Comparison of ENCODE assay signal across 12 cellular contexts in the genomic region with DNA sequence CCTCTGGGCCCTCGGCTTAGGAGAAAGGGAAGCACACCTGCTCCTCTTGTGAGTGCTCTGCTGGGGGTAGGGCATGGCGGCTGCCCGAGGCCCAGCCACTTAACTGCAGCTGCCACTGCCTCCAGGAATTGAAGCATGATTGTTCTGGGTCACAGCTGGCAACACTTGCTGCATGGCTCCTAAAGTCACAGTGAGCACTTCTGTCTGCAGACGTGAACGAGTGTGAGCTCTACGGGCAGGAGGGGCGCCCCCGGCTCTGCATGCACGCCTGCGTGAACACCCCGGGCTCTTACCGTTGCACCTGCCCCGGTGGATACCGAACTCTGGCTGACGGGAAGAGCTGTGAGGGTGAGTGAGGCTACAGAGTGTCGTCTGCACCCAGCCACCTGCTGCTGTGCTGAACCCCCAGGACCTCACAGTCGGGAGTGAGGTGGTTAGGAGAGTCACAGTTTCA. TPM values are rescaled to one million over a fixed set of nuclear protein-coding genes. Genes with fewer than 3 reads are reported as not detected.
DNase-seq lines count a peak whose midpoint lies in the region; ATAC-seq, FAIRE-seq and TF ChIP-seq lines count a peak whose summit lies in the region.
"Had no signal": no experiment of that assay in that cellular context is flagged by ENCODE, and none has a peak within 500 bp of the region (broad histone marks: within the 10 kb centered on the region; RNA-seq: fewer than 3 reads in every experiment).

No MANE protein-coding gene starts in this region.

- no peaks in the 10 kb centered on the region for H3K79me2 ChIP-seq in HepG2 (ENCODE audit: insufficient read depth, low read length)

- no peaks in the 10 kb centered on the region for H3K9me3 Mint-ChIP-seq in activated B cell treated with CpG ODN at 0.5 μM for 24 hours
- H3K9me3 Mint-ChIP-seq: natural killer cell had no signal

- H3K4me1 ChIP-seq in HepG2 (ENCODE audit: insufficient read depth, low read length) (no peaks in the 10 kb centered on the region), right lobe of liver (no peaks in the 10 kb centered on the region)
- peaks cover 49% of the 10 kb centered on the region for H3K4me1 ChIP-seq in effector memory CD4-positive, alpha-beta T cell (ENCODE audit: control insufficient read depth, insufficient read depth, low read length, poor library complexity, severe bottlenecking)

- H3K27me3 ChIP-seq in HepG2 (ENCODE audit: control insufficient read depth in 1 of 2, insufficient read depth in 2 of 2, low read length in 2 of 2) (no peaks in the 10 kb centered on the region), right lobe of liver (no peaks in the 10 kb centered on the region)
- no peaks in the 10 kb centered on the region for H3K27me3 ChIP-seq in effector memory CD4-positive, alpha-beta T cell (replicated peaks; ENCODE audit: control insufficient read depth, insufficient read depth, low read length, poor library complexity, severe bottlenecking)

- peaks cover 32% of the 10 kb centered on the region for H3K27me3 Mint-ChIP-seq in activated B cell treated with CpG ODN at 0.5 μM for 24 hours

- H3K9me3 ChIP-seq in HepG2 (ENCODE audit: low read length) (no peaks in the 10 kb centered on the region), right lobe of liver (no peaks in the 10 kb centered on the region)
- no peaks in the 10 kb centered on the region for H3K9me3 ChIP-seq in effector memory CD4-positive, alpha-beta T cell (ENCODE audit: control insufficient read depth, low read length)

- no peak for FAIRE-seq in HepG2 (lab: Jason Lieb, UNC)
- FAIRE-seq: frontal cortex, GM18507 had no signal

- in situ Hi-C loops in HepG2 (cut with HindIII; ENCODE audit: extremely low pct_ligation_motif_present, low pct_unique_long_range_greater_than_20kb), result no loop called here

- TF ChIP-seq CTCF in HepG2 (CRISPR knock-in tag; IDR thresholded peaks at IDR 0.05) (no peak), right lobe of liver (IDR thresholded peaks at IDR 0.05) (no peak), activated B cell treated with CpG ODN at 0.5 μM for 24 hours (IDR thresholded peaks at IDR 0.05) (no peak), coronary artery (IDR thresholded peaks at IDR 0.05) (no peak)

- no peak overlapping the region for H3K9ac ChIP-seq in HepG2 (ENCODE audit: insufficient read depth, low read depth, low read length)

- DNase-seq in HepG2 (ENCODE audit: low spot score), result no peak
- DNase-seq in right lobe of liver, result no peak
- no peak for DNase-seq in activated B cell treated with CpG ODN at 0.5 μM for 24 hours
- peak in 2 of 3 donors; percentile 18 to 57 for DNase-seq in effector memory CD4-positive, alpha-beta T cell
- no peak for DNase-seq in HT-29 (ENCODE audit: low spot score)
- no peak for DNase-seq in COLO829 (ENCODE audit: low spot score)
- DNase-seq in epidermal melanocyte (ENCODE audit: insufficient read length, low spot score), result no peak
- no peak for DNase-seq in coronary artery (ENCODE audit: low spot score)
- DNase-seq: natural killer cell, stomach had no signal

- POLR2A ChIA-PET in HepG2 (lab: Yijun Ruan, JAX) (interaction anchor here (0.5 kb wide), 1 partner anchor 52 kb away, joined by 3 read pairs; no protein-coding TSS in a partner anchor), activated B cell treated with CpG ODN at 0.5 μM for 24 hours (lab: Charles Lee) (no interaction called here)

- TF ChIP-seq EP300 in HepG2 (IDR thresholded peaks at IDR 0.05; ENCODE audit: low read depth in 2 of 2, low read length in 2 of 2) (no peak), HepG2 (CRISPR knock-in tag; IDR thresholded peaks at IDR 0.05; ENCODE audit: borderline replicate concordance) (no peak)

- no peak overlapping the region for H3K27ac Mint-ChIP-seq in activated B cell treated with CpG ODN at 0.5 μM for 24 hours
- H3K27ac Mint-ChIP-seq: natural killer cell had no signal

- CTCF ChIA-PET in HepG2 (lab: Yijun Ruan, JAX; ENCODE audit: low intra/inter-chr PET ratio, low total read pairs) (no interaction called here), activated B cell treated with CpG ODN at 0.5 μM for 24 hours (lab: Charles Lee) (interaction anchor here (0.7 kb wide), 1 partner anchor 61 kb away, joined by 3 read pairs; no protein-coding TSS in a partner anchor)

- H3K36me3 Mint-ChIP-seq in activated B cell treated with CpG ODN at 0.5 μM for 24 hours (ENCODE audit: low read depth), result no peaks in the 10 kb centered on the region
- H3K36me3 Mint-ChIP-seq: natural killer cell had no signal

- intact Hi-C loops in HepG2 (cut with micrococcal nuclease; ENCODE audit: unreplicated experiment) (loop anchor here (5.0 kb wide), 1 partner anchor 1405 kb away; no protein-coding TSS in a partner anchor), right lobe of liver (cut with DNase I) (no loop called here), activated B cell treated with CpG ODN at 0.5 μM for 24 hours (cut with micrococcal nuclease) (no loop called here)

- no peak overlapping the region for H2AFZ ChIP-seq in HepG2 (ENCODE audit: low read length)

- H4K20me1 ChIP-seq in HepG2 (ENCODE audit: insufficient read depth, low read length), result no peaks in the 10 kb centered on the region

- no TSS peak for BruUV-seq in HepG2 (replicated peaks; lab: Mats Ljungman, UMichigan)

- no peak for TF ChIP-seq POLR2A in HepG2 (IDR thresholded peaks at IDR 0.05; ENCODE audit: insufficient read depth in 1 of 2, low read depth in 2 of 2, low read length in 2 of 2)
- no peak for TF ChIP-seq POLR2A in right lobe of liver (IDR thresholded peaks at IDR 0.05)

- no peak for TF ChIP-seq RAD21 in HepG2 (CRISPR knock-in tag; IDR thresholded peaks at IDR 0.05)

- H3K27ac ChIP-seq in HepG2 (ENCODE audit: extremely low read length, insufficient read depth, low read length), result no peak overlapping the region
- H3K27ac ChIP-seq in right lobe of liver, result no peak overlapping the region
- H3K27ac ChIP-seq in effector memory CD4-positive, alpha-beta T cell (ENCODE audit: insufficient read depth, low read length, poor library complexity, severe bottlenecking), result peak overlapping the region; percentile 92
- no peak overlapping the region for H3K27ac ChIP-seq in coronary artery
- H3K27ac ChIP-seq: stomach had no signal

- no peak overlapping the region for H3K4me2 ChIP-seq in HepG2 (ENCODE audit: low read depth, low read length)

- peaks cover 8% of the 10 kb centered on the region for H3K4me1 Mint-ChIP-seq in activated B cell treated with CpG ODN at 0.5 μM for 24 hours

- no peak overlapping the region for H3K4me3 ChIP-seq in HepG2 (replicated peaks in 1 of 3; ENCODE audit: insufficient read depth in 1 of 3, low read depth in 2 of 3, low read length in 3 of 3)
- H3K4me3 ChIP-seq in right lobe of liver, result no peak overlapping the region
- H3K4me3 ChIP-seq in effector memory CD4-positive, alpha-beta T cell (ENCODE audit: insufficient read depth, low read depth, low read length, poor library complexity, severe bottlenecking), result peak overlapping the region; percentile 59
- no peak overlapping the region for H3K4me3 ChIP-seq in coronary artery

- H3K4me3 Mint-ChIP-seq in activated B cell treated with CpG ODN at 0.5 μM for 24 hours, result no peak overlapping the region
- H3K4me3 Mint-ChIP-seq: natural killer cell had no signal

- WGBS in HepG2 (ENCODE audit: low lambda C conversion rate), result 63% methylated on average over 17 of the region's 17 CpGs
- 93% methylated on average over 3 of the region's 17 CpGs for WGBS in right lobe of liver (ENCODE audit: insufficient coverage, low coverage, low lambda C conversion rate, missing lambda C conversion rate)

- H3K36me3 ChIP-seq in HepG2 (replicated peaks in 1 of 2; ENCODE audit: control insufficient read depth in 1 of 2, insufficient read depth in 2 of 2, low read length in 2 of 2) (no peaks in the 10 kb centered on the region), right lobe of liver (no peaks in the 10 kb centered on the region)
- peaks cover 8% of the 10 kb centered on the region for H3K36me3 ChIP-seq in effector memory CD4-positive, alpha-beta T cell (ENCODE audit: control insufficient read depth, insufficient read depth, low read length)
- H3K36me3 ChIP-seq: stomach had no signal

- peak; percentile 39 for ATAC-seq in HepG2
- ATAC-seq in right lobe of liver, result no peak
- ATAC-seq in activated B cell treated with CpG ODN at 0.5 μM for 24 hours (ENCODE audit: low read depth), result peak; percentile 34

TF ChIP-seq in HepG2, 621 proteins besides CTCF, POLR2A, EP300 and RAD21 (continues in another document):
- no peak for TF ChIP-seq DR1 (CRISPR knock-in tag; IDR thresholded peaks at IDR 0.05)
- TF ChIP-seq ZKSCAN8 (CRISPR knock-in tag; IDR thresholded peaks at IDR 0.05; ENCODE audit: borderline replicate concordance), result no peak
- no peak for TF ChIP-seq ZNF335 (CRISPR knock-in tag; IDR thresholded peaks at IDR 0.05)
- TF ChIP-seq, protein P1, sequence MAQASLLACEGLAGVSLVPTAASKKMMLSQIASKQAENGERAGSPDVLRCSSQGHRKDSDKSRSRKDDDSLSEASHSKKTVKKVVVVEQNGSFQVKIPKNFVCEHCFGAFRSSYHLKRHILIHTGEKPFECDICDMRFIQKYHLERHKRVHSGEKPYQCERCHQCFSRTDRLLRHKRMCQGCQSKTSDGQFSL (CRISPR knock-in tag; IDR thresholded peaks at IDR 0.05), result no peak

RNA-seq across cellular contexts. Expression of a gene that starts 44.4 kb away (rescaled TPM):
- total RNA-seq in HepG2 (2016; rRNA removed; fragmentation: Illumina TruSeq; extraction: Trizol) (0.95 and 1.4 TPM in 2 replicates), right lobe of liver (1 to 10 TPM; 1.2 to 5.4 (median 2.9) TPM), activated B cell treated with CpG ODN at 0.5 μM for 24 hours (0.31 and 0.71 TPM in 2 replicates)
- 0.53 and 1.0 TPM in 2 replicates for total RNA-seq in HepG2 (2016; cell fraction: cytosol; rRNA removed; fragmentation: Illumina TruSeq; extraction: Trizol; ENCODE audit: low read depth)
- 0.52 and 1.1 TPM in 2 replicates for total RNA-seq in HepG2 (2016; cell fraction: insoluble cytoplasmic fraction; rRNA removed; fragmentation: Illumina TruSeq; extraction: Trizol)
- total RNA-seq in HepG2 (2016; cell fraction: membrane; rRNA removed; fragmentation: Illumina TruSeq; extraction: Trizol), result 0.87 and 0.90 TPM in 2 replicates
- 2.6 and 2.7 TPM in 2 replicates for total RNA-seq in HepG2 (2016; cell fraction: nucleus; rRNA removed; fragmentation: Illumina TruSeq; extraction: Trizol)
- polyA plus RNA-seq in HepG2 (2011; rRNA removed), result 2.3 and 2.4 TPM in 2 replicates
- polyA plus RNA-seq in HepG2 (2011; cell fraction: cytosol; rRNA removed), result 2.2 and 2.5 TPM in 2 replicates
- 5.3 and 6.4 TPM in 2 replicates for polyA plus RNA-seq in HepG2 (2011; cell fraction: nucleus; rRNA removed)
- polyA plus RNA-seq in HepG2 (2012), result 5.1 and 5.4 TPM in 2 replicates
- polyA plus RNA-seq in HepG2 (2016; cell fraction: cytosol; fragmentation: Illumina TruSeq; extraction: Trizol; ENCODE audit: low read depth), result 1.1 and 1.2 TPM in 2 replicates
- 2.1 and 2.2 TPM in 2 replicates for polyA plus RNA-seq in HepG2 (2016; cell fraction: insoluble cytoplasmic fraction; fragmentation: Illumina TruSeq; extraction: Trizol; ENCODE audit: low read depth)
- 1.6 and 1.7 TPM in 2 replicates for polyA plus RNA-seq in HepG2 (2016; cell fraction: membrane; fragmentation: Illumina TruSeq; extraction: Trizol; ENCODE audit: low read depth)
- 6.5 TPM in 2 replicates for polyA plus RNA-seq in HepG2 (2016; cell fraction: nucleus; fragmentation: Illumina TruSeq; extraction: Trizol; ENCODE audit: insufficient read depth, low read depth)
- polyA minus RNA-seq in HepG2 (2011; rRNA and poly(A)+ RNA removed; ENCODE audit: low replicate concordance), result 3.2 TPM in 1 of 2 replicates, not detected in the other
- polyA minus RNA-seq in HepG2 (2011; cell fraction: cytosol; rRNA and poly(A)+ RNA removed), result 1.6 and 2.9 TPM in 2 replicates
- 3.4 and 4.0 TPM in 2 replicates for polyA minus RNA-seq in HepG2 (2011; cell fraction: nucleus; rRNA and poly(A)+ RNA removed)
- total RNA-seq in HT-29 (2014; rRNA removed; shearing (Covaris generic)), result 0.03 and 0.05 TPM in 2 replicates

Comparison
In these comparisons a context has a peak if more than half of its experiments do, and no peak if none do; other contexts are left out.
1. ATAC-seq: peak in HepG2 (single experiment) and activated B cell treated with CpG ODN at 0.5 μM for 24 hours (single experiment); none in right lobe of liver (0 of 4).
2. DNase-seq: peak in effector memory CD4-positive, alpha-beta T cell (2 of 3); none in HepG2 (single experiment), right lobe of liver (0 of 3), activated B cell treated with CpG ODN at 0.5 μM for 24 hours (single experiment), HT-29 (single experiment), COLO829 (single experiment), epidermal melanocyte (single experiment) and coronary artery (single experiment).